1 cellular context compared by ENCODE assay signal in the genomic region with DNA sequence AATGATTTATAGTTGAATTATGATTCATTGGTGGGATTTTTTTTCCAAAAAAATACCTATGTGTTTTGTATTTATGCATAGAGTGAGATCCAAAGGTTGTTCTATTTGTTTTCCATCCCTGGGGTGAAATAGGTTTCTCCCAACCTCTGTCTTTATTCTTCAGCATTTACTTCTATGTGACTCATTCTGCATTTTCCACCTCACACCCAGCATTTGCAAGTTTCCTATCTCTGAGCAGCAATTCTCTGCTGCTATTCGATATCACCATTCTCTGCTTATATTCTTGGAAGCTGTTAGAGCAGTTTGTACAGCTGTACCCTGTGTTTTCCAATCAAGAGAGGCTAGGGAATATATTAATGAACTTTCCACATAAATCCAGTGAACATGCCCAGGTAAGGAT.
TF ChIP-seq lines count a peak whose summit lies in the region.

No MANE protein-coding gene starts in this region.

TF ChIP-seq in IMR-90, 13 proteins besides CTCF, POLR2A, EP300 and RAD21 (continued from another document):
- TF ChIP-seq BHLHE40 (IDR thresholded peaks at IDR 0.05; ENCODE audit: low read depth, low read length) (no peak), RFX5 (IDR thresholded peaks at IDR 0.05; ENCODE audit: low read depth, low read length) (no peak)
